ENCODE assay signal across 8 cellular contexts in genomic region chr21:14382835-14383595, GRCh38. TPM values are rescaled to one million over a fixed set of nuclear protein-coding genes. Genes with fewer than 3 reads are reported as not detected.
A peak's percentile ranks its signal among the peaks of the same experiment; 100 is the strongest.
DNase-seq lines count a peak whose midpoint lies in the region; ATAC-seq, FAIRE-seq and TF ChIP-seq lines count a peak whose summit lies in the region.

TSS of gene HSPA13 (minus strand) at chr21:14383146. CDS start at chr21:14383119, 27 bp downstream.

- CTCF ChIA-PET in AG04449 (lab: Yijun Ruan, JAX) (interaction anchor here (1.0 to 1.3 kb wide), 2 partner anchors 1100 to 1102 kb away, joined by 3 to 4 read pairs; no protein-coding TSS in a partner anchor), WTC11 (lab: Charles Lee) (interaction anchor here (0.6 to 1.1 kb wide), 4 partner anchors 20 to 481 kb away, joined by 3 to 5 read pairs (median 3); no protein-coding TSS in a partner anchor)

- POLR2A ChIA-PET in AG04449 (lab: Yijun Ruan, JAX) (interaction anchor here (0.8 kb wide), 1 partner anchor 79 kb away, joined by 3 read pairs; no protein-coding TSS in a partner anchor), WTC11 (lab: Charles Lee) (interaction anchor here (0.6 to 1.5 kb wide), 3 partner anchors 10 to 114 kb away, joined by 3 to 6 read pairs (median 6); no protein-coding TSS in a partner anchor)

- H3K4me3 Mint-ChIP-seq in WTC11: peak within 1 kb of the TSS; percentile 100

- FAIRE-seq in small intestine (lab: Jason Lieb, UNC): peak; percentile 95

- no peaks in the 10 kb centered on the region; the same call in 1 of the 2 replicates for H3K27me3 Mint-ChIP-seq in WTC11 (ENCODE audit: low read depth)

- H3K9me3 Mint-ChIP-seq in WTC11: no peaks in the 10 kb centered on the region

- peaks cover 22% of the 10 kb centered on the region for H3K4me1 Mint-ChIP-seq in WTC11

- peak; percentile 0 for TF ChIP-seq CTCF in AG04449 (IDR thresholded peaks at IDR 0.05; ENCODE audit: insufficient read depth, low read length, missing control alignments)
- no peak for TF ChIP-seq CTCF in WTC11 (IDR thresholded peaks at IDR 0.05)
- TF ChIP-seq CTCF in cardiac fibroblast (IDR thresholded peaks at IDR 0.05; ENCODE audit: low read depth, low read length): no peak

- WGBS in small intestine, 3 donors: 0 to 1% (median 0%) methylated on average over 46 of the region's 46 CpGs

- H3K27me3 ChIP-seq in small intestine (ENCODE audit: control insufficient read depth in 2 of 2, insufficient read depth in 2 of 2, low read length in 2 of 2): no peaks in the 10 kb centered on the region

- peak within 1 kb of the TSS; percentile 99 for H3K27ac Mint-ChIP-seq in WTC11

- H3K36me3 Mint-ChIP-seq in WTC11: peaks cover 11% of the 10 kb centered on the region

- ATAC-seq in GM18873 (IDR thresholded peaks at IDR 0.05; ENCODE audit: low FRiP score, unreplicated experiment) (peak; percentile 99), HG03139 (IDR thresholded peaks at IDR 0.05; ENCODE audit: unreplicated experiment) (peak; percentile 99), WTC11 (peak; percentile 98)

- DNase-seq in AG04449 (ENCODE audit: low read depth, low spot score): peak; percentile 98
- peak; percentile 99 for DNase-seq in NCI-H2227 (lab: John Stamatoyannopoulos, UW; ENCODE audit: unreplicated experiment)
- peak; percentile 99 for DNase-seq in WTC11 (ENCODE audit: low spot score)
- peak; percentile 100 for DNase-seq in cardiac fibroblast (ENCODE audit: low read depth in 2 of 2)
- peak; percentile 93 for DNase-seq in iPS-NIHi11 (ENCODE audit: low spot score)
- peak; percentile 100 for DNase-seq in small intestine

- H3K36me3 ChIP-seq in small intestine (ENCODE audit: control insufficient read depth in 2 of 2, insufficient read depth in 2 of 2, low read length in 2 of 2): no peaks in the 10 kb centered on the region

- H3K4me3 ChIP-seq in AG04449 (ENCODE audit: low read depth, low read length) (peak within 1 kb of the TSS; percentile 90), cardiac fibroblast (replicated peaks in 1 of 2; ENCODE audit: low read depth in 2 of 2, low read length in 2 of 2) (peak within 1 kb of the TSS; percentile 74 to 95), small intestine (ENCODE audit: low read depth in 1 of 2, low read length in 2 of 2) (peak within 1 kb of the TSS; percentile 67 to 78)

- no peaks in the 10 kb centered on the region for H3K4me1 ChIP-seq in small intestine (ENCODE audit: control insufficient read depth in 2 of 2, insufficient read depth in 1 of 2, low read depth in 1 of 2, low read length in 1 of 2)

- H3K27ac ChIP-seq in small intestine (ENCODE audit: low read depth in 1 of 2, low read length in 1 of 2): peak within 1 kb of the TSS; percentile 35 to 97

- H3K9me3 ChIP-seq in small intestine (ENCODE audit: control insufficient read depth, low read depth): no peaks in the 10 kb centered on the region

TF ChIP-seq in WTC11, 78 proteins besides CTCF, POLR2A, EP300 and RAD21 (continues in another document):
- TF ChIP-seq ZNF138 (CRISPR knock-in tag; conservative IDR thresholded peaks at IDR 0.05) (no peak), ZNF671 (CRISPR knock-in tag; IDR thresholded peaks at IDR 0.05) (no peak), MAX (CRISPR knock-in tag; IDR thresholded peaks at IDR 0.05) (0 out of 2 replicates have a peak, but pooled peaks have one; percentile 47), E2F4 (CRISPR knock-in tag; IDR thresholded peaks at IDR 0.05; ENCODE audit: borderline replicate concordance, low read depth) (no peak), ZBTB21 (CRISPR knock-in tag; IDR thresholded peaks at IDR 0.05; ENCODE audit: borderline replicate concordance) (no peak), RORB (CRISPR knock-in tag; IDR thresholded peaks at IDR 0.05) (0 out of 2 replicates have a peak, but pooled peaks have one; percentile 26), USF1 (CRISPR knock-in tag; IDR thresholded peaks at IDR 0.05) (peak; percentile 1; the same call in 1 of the 2 replicates), ZNF425 (CRISPR knock-in tag; conservative IDR thresholded peaks at IDR 0.05) (no peak), PREB (CRISPR knock-in tag; IDR thresholded peaks at IDR 0.05; ENCODE audit: borderline replicate concordance) (no peak), USF2 (CRISPR knock-in tag; IDR thresholded peaks at IDR 0.05) (no peak), ZNF263 (CRISPR knock-in tag; IDR thresholded peaks at IDR 0.05; ENCODE audit: low read depth) (no peak), SP1 (CRISPR knock-in tag; conservative IDR thresholded peaks at IDR 0.05) (peak; percentile 81), ZNF121 (CRISPR knock-in tag; IDR thresholded peaks at IDR 0.05) (no peak), ZBTB43 (CRISPR knock-in tag; IDR thresholded peaks at IDR 0.05) (no peak), FOXK1 (CRISPR knock-in tag; IDR thresholded peaks at IDR 0.05) (peak; percentile 58; the same call in 1 of the 2 replicates), ZNF232 (CRISPR knock-in tag; IDR thresholded peaks at IDR 0.05) (no peak), TEAD4 (CRISPR knock-in tag; IDR thresholded peaks at IDR 0.05) (no peak), NR2C2 (CRISPR knock-in tag; IDR thresholded peaks at IDR 0.05) (no peak), NFYB (CRISPR knock-in tag; conservative IDR thresholded peaks at IDR 0.05; ENCODE audit: low read depth) (peak; percentile 44)

RNA-seq across cellular contexts. Expression of gene HSPA13, which starts in this region (rescaled TPM):
- total RNA-seq in WTC11 (2021): 25.3 to 28.6 TPM (median 25.8 TPM) in 3 replicates
- 10 to 100 TPM in 1 of 3 donors, 1 to 10 TPM in 2; 1.6 to 10.3 (median 3.8) TPM for polyA plus RNA-seq in small intestine

Comparison
In these comparisons a context has a peak if more than half of its experiments do, and no peak if none do; other contexts are left out.
1. Peak in every context shown above with its lines: DNase-seq, ATAC-seq, H3K4me3 ChIP-seq and H3K27ac ChIP-seq.